Comparison of ENCODE assay signal across 11 cellular contexts in the genomic region with DNA sequence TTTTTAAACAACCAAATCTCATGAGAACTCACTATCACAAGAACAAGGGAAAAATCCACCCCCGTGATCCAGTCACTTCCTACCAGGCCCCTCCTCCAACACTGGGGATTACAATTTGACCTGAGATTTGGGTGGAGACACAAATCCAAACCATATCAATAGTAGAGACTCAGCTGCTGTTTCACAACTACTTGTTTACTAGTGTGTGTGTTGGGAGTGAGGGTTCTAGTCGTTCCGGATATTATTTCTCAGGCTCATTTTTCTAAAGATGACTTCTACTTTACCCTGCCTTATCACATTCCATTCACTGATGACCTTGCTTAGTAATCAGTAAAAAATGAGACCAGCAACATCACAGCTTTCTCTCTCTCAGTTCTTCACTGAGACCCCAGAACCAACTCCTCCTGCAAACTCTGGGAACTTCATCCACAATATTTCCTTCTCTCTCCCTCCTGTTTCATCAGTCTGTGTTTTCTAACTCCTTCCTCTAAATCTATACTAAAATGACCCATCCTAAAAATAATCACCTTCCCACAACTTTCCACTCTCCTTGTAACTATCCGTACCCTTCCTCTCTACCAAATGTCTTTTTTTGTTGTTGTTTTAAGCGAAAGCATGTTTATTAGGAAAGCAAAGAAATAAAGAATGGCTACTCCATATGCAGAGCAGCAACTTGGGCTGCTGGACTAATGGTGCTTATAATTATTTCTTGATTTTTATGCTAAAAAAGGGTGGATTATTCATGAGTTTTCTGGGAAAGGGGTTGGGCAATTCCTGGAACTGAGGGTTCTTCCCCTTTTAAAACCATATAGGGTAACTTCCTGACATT.
A peak's percentile ranks its signal among the peaks of the same experiment; 100 is the strongest.
DNase-seq lines count a peak whose midpoint lies in the region; ATAC-seq and TF ChIP-seq lines count a peak whose summit lies in the region.
"Had no signal": no experiment of that assay in that cellular context is flagged by ENCODE, and none has a peak within 500 bp of the region (broad histone marks: within the 10 kb centered on the region; RNA-seq: fewer than 3 reads in every experiment).

No MANE protein-coding gene starts in this region.

- peak; percentile 33 for ATAC-seq in left lobe of liver
- ATAC-seq: T-cell had no signal

- peaks cover 15% of the 10 kb centered on the region for H3K4me1 Mint-ChIP-seq in type B pancreatic cell (ENCODE audit: unreplicated experiment)

- H3K4me3 ChIP-seq in brain microvascular endothelial cell (ENCODE audit: low read depth, low read length) = no peak overlapping the region

- H3K27ac ChIP-seq in brain microvascular endothelial cell = peak overlapping the region; percentile 98

- H3K36me3 ChIP-seq in brain microvascular endothelial cell (replicated peaks) = no peaks in the 10 kb centered on the region

- no peaks in the 10 kb centered on the region for H3K9me3 Mint-ChIP-seq in type B pancreatic cell

- H3K27me3 Mint-ChIP-seq in type B pancreatic cell = no peaks in the 10 kb centered on the region

- H3K27me3 ChIP-seq in brain microvascular endothelial cell (replicated peaks) = no peaks in the 10 kb centered on the region

- H3K4me3 Mint-ChIP-seq in type B pancreatic cell = no peak overlapping the region
- H3K4me3 Mint-ChIP-seq: T-cell had no signal

- H3K36me3 Mint-ChIP-seq in type B pancreatic cell = no peaks in the 10 kb centered on the region

- DNase-seq in LHCN-M2 (ENCODE audit: low read depth) (peak; percentile 87), brain microvascular endothelial cell (peak; percentile 93), left lobe of liver (ENCODE audit: low spot score) (no peak), type B pancreatic cell (ENCODE audit: extremely low spot score, unreplicated experiment) (no peak), putamen (ENCODE audit: low spot score) (no peak), NCI-H2029 (lab: John Stamatoyannopoulos, UW) (no peak)
- no peak for DNase-seq in stimulated activated CD4-positive, alpha-beta T cell treated with anti-CD3 and anti-CD28 coated beads, Interleukin-15, amount 100 ng/mL, for 24 hours
- DNase-seq: activated T-cell treated with anti-CD3 and anti-CD28 coated beads, Interleukin-2, amount 50 U/mL, for 1 hour; effector CD8-positive, alpha-beta T cell; NCI-H2081; T-cell had no signal

- peak overlapping the region; percentile 64 for H3K27ac Mint-ChIP-seq in type B pancreatic cell
- H3K27ac Mint-ChIP-seq: T-cell had no signal

- in situ Hi-C loops in brain microvascular endothelial cell (cut with HindIII; ENCODE audit: low pct_ligation_motif_present, low sequenced_read_pairs) = no loop called here

- TF ChIP-seq CTCF in brain microvascular endothelial cell (IDR thresholded peaks at IDR 0.05; ENCODE audit: low read depth, low read length, missing control alignments) (no peak), type B pancreatic cell (conservative IDR thresholded peaks at IDR 0.05) (no peak)

Comparison
In these comparisons a context has a peak if more than half of its experiments do, and no peak if none do; other contexts are left out.
1. DNase-seq: peak in LHCN-M2 (single experiment) and brain microvascular endothelial cell (single experiment); none in left lobe of liver (single experiment), type B pancreatic cell (single experiment), putamen (single experiment), NCI-H2029 (single experiment) and stimulated activated CD4-positive, alpha-beta T cell treated with anti-CD3 and anti-CD28 coated beads, Interleukin-15, amount 100 ng/mL, for 24 hours (single experiment).